Comparison of ENCODE assay signal across 9 cellular contexts in genomic region chr3:52830535-52831258, GRCh38. TPM values are rescaled to one million over a fixed set of nuclear protein-coding genes. Genes with fewer than 3 reads are reported as not detected.
DNase-seq lines count a peak whose midpoint lies in the region; ATAC-seq and TF ChIP-seq lines count a peak whose summit lies in the region.
"Had no signal": no experiment of that assay in that cellular context is flagged by ENCODE, and none has a peak within 500 bp of the region (broad histone marks: within the 10 kb centered on the region; RNA-seq: fewer than 3 reads in every experiment).

Gene ITIH4, minus strand, starts transcription at chr3:52830672. Its CDS starts 30 bp downstream, at chr3:52830642.

- TF ChIP-seq CTCF in fibroblast of the aortic adventitia (IDR thresholded peaks at IDR 0.05; ENCODE audit: insufficient read depth, low read length), result no peak
- no peak for TF ChIP-seq CTCF in gastrocnemius medialis (IDR thresholded peaks at IDR 0.05 in 4 of 5, conservative IDR thresholded peaks at IDR 0.05 in 1 of 5)

- H3K4me1 ChIP-seq in gastrocnemius medialis, result peaks cover 50 to 56% of the 10 kb centered on the region in 2 donors

- H3K9me3 ChIP-seq in gastrocnemius medialis, result no peaks in the 10 kb centered on the region

- no peak for TF ChIP-seq POLR2A in gastrocnemius medialis (IDR thresholded peaks at IDR 0.05)

- intact Hi-C loops in gastrocnemius medialis (cut with DNase I; ENCODE audit: low total_unique reads), result loop anchor here (5.0 kb wide), 3 partner anchors 67 to 293 kb away; partner anchors contain the start of genes GNL3, PBRM1, STIMATE and UQCC5

- no peak for ATAC-seq in gastrocnemius medialis
- ATAC-seq in GM21515 (IDR thresholded peaks at IDR 0.05; ENCODE audit: unreplicated experiment), result no peak

- peak within 1 kb of the TSS; percentile 96 to 98 (median 97) for H3K27ac ChIP-seq in gastrocnemius medialis

- no peaks in the 10 kb centered on the region for H3K27me3 ChIP-seq in gastrocnemius medialis

- DNase-seq in ELF-1 (ENCODE audit: low read depth, low spot score) (peak; percentile 23), RPMI7951 (ENCODE audit: low read depth) (peak; percentile 45), fibroblast of the aortic adventitia (ENCODE audit: low read depth) (peak; percentile 24), gastrocnemius medialis (peak in 1 of 2 donors; percentile 10), midbrain (lab: John Stamatoyannopoulos, UW) (no peak), NCI-H69 (lab: John Stamatoyannopoulos, UW) (no peak)
- DNase-seq: activated CD8-positive, alpha-beta memory T cell treated with anti-CD3 and anti-CD28 coated beads, Interleukin-2, amount 50 U/mL, for 4 hours; NCI-H1417 had no signal

- H3K4me3 ChIP-seq in fibroblast of the aortic adventitia (ENCODE audit: low read depth, low read length) (no peak within 1 kb of the TSS), gastrocnemius medialis (peak within 1 kb of the TSS in 2 of 4 donors; percentile 3 to 15)

- in situ Hi-C loops in gastrocnemius medialis (cut with MboI; ENCODE audit: low sequenced_read_pairs in 4 of 4), result no loop called here

- peaks cover 0 to 45% of the 10 kb centered on the region in 2 donors for H3K36me3 ChIP-seq in gastrocnemius medialis

RNA-seq across cellular contexts. Expression of gene ITIH4, which starts in this region (rescaled TPM):
- total RNA-seq in RPMI7951 (2014; rRNA removed; shearing (Covaris generic)), result 0.48 and 0.68 TPM in 2 replicates
- total RNA-seq in fibroblast of the aortic adventitia (ENCODE audit: low replicate concordance) (0.36 TPM in 1 of 2 replicates, not detected in the other), gastrocnemius medialis (10 to 100 TPM in 3 of 4 donors, 1 to 10 TPM in 1; 3.5 to 20.4 (median 12.7) TPM)

Comparison
In these comparisons a context has a peak if more than half of its experiments do, and no peak if none do; other contexts are left out.
1. Peak in DNase-seq in RPMI7951; RNA of the gene not detected or under 1 TPM.
2. Peak in DNase-seq in fibroblast of the aortic adventitia; RNA of the gene not detected or under 1 TPM.